Comparison of ENCODE assay signal across 10 cellular contexts in genomic region chr6:132401941-132402275, GRCh38. TPM values are rescaled to one million over a fixed set of nuclear protein-coding genes. Genes with fewer than 3 reads are reported as not detected.
DNase-seq lines count a peak whose midpoint lies in the region; ATAC-seq and TF ChIP-seq lines count a peak whose summit lies in the region.
"Had no signal": no experiment of that assay in that cellular context is flagged by ENCODE, and none has a peak within 500 bp of the region (broad histone marks: within the 10 kb centered on the region; RNA-seq: fewer than 3 reads in every experiment).

No MANE protein-coding gene starts in this region.

- H3K9me3 Mint-ChIP-seq in GM23338 (no peaks in the 10 kb centered on the region), WTC11 (no peaks in the 10 kb centered on the region)

- H3K4me3 Mint-ChIP-seq in GM23338, result peak overlapping the region; percentile 80
- H3K4me3 Mint-ChIP-seq in WTC11, result peak overlapping the region; percentile 74

- H3K9ac ChIP-seq in iPS-18a (ENCODE audit: low read length), result no peak overlapping the region

- no peaks in the 10 kb centered on the region for H3K9me2 ChIP-seq in GM23338 (ENCODE audit: insufficient read depth)

- H3K36me3 Mint-ChIP-seq in GM23338 (ENCODE audit: low read depth) (no peaks in the 10 kb centered on the region), WTC11 (no peaks in the 10 kb centered on the region)

- no peaks in the 10 kb centered on the region for H4K20me1 ChIP-seq in GM23338 (replicated peaks; ENCODE audit: insufficient read depth)

- H3K27ac ChIP-seq in GM23338 (ENCODE audit: low read depth) (no peak overlapping the region), iPS-18a (ENCODE audit: low read length) (no peak overlapping the region)

- H3K79me2 ChIP-seq in GM23338 (replicated peaks; ENCODE audit: insufficient read depth), result no peaks in the 10 kb centered on the region

- peak overlapping the region; percentile 82 for H3K4me3 ChIP-seq in GM23338
- peak overlapping the region; percentile 57 for H3K4me3 ChIP-seq in iPS-18a (ENCODE audit: low read length)
- H3K4me3 ChIP-seq in skeletal muscle cell (ENCODE audit: low read depth, low read length), result peak overlapping the region; percentile 76

- DNase-seq in GM23338 (ENCODE audit: low spot score) (peak; percentile 51), WTC11 (ENCODE audit: low spot score) (peak; percentile 28), skeletal muscle cell (ENCODE audit: low read depth) (no peak)
- no peak for DNase-seq in stimulated activated CD4-positive, alpha-beta T cell treated with anti-CD3 and anti-CD28 coated beads, Interleukin-4, amount 100 ng/mL, for 1 hour
- DNase-seq: activated CD4-positive, alpha-beta T cell treated with anti-CD3 and anti-CD28 coated beads for 48 hours; NCI-H2107 had no signal

- H3K27me3 ChIP-seq in GM23338 (ENCODE audit: insufficient read depth) (peaks cover 64% of the 10 kb centered on the region), iPS-18a (ENCODE audit: control insufficient read depth, insufficient read depth, low read length) (peaks cover 47% of the 10 kb centered on the region)

- TF ChIP-seq CTCF in GM23338 (conservative IDR thresholded peaks at IDR 0.05; ENCODE audit: low read depth in 2 of 2) (no peak), WTC11 (IDR thresholded peaks at IDR 0.05) (no peak)

- ATAC-seq in GM23338, result peak; percentile 8
- peak; percentile 16 for ATAC-seq in WTC11
- ATAC-seq in HG03565 (IDR thresholded peaks at IDR 0.05; ENCODE audit: unreplicated experiment), result no peak
- no peak for ATAC-seq in GM21381 (IDR thresholded peaks at IDR 0.05; ENCODE audit: unreplicated experiment)
- ATAC-seq in HG02938 (IDR thresholded peaks at IDR 0.05; ENCODE audit: unreplicated experiment), result no peak

- H3K4me1 ChIP-seq in GM23338 (ENCODE audit: insufficient read depth), result peaks cover 36% of the 10 kb centered on the region
- peaks cover 10% of the 10 kb centered on the region for H3K4me1 ChIP-seq in iPS-18a (ENCODE audit: control insufficient read depth, low read depth, low read length)

- H3K27me3 Mint-ChIP-seq in GM23338 (ENCODE audit: insufficient read depth, low read depth, poor library complexity) (peaks cover 22% of the 10 kb centered on the region), WTC11 (ENCODE audit: low read depth) (peaks cover 68% of the 10 kb centered on the region)

- CTCF ChIA-PET in WTC11 (lab: Charles Lee), result interaction anchor here (0.6 kb wide), 1 partner anchor 122 kb away, joined by 3 read pairs; no protein-coding TSS in a partner anchor

- H3K27ac Mint-ChIP-seq in GM23338 (no peak overlapping the region), WTC11 (no peak overlapping the region)

- no peaks in the 10 kb centered on the region for H3F3A ChIP-seq in GM23338 (replicated peaks; ENCODE audit: low read depth)

- H3K4me2 ChIP-seq in GM23338, result peak overlapping the region; percentile 91

- POLR2A ChIA-PET in WTC11 (lab: Charles Lee), result no interaction called here

- H3K4me1 Mint-ChIP-seq in GM23338 (peaks cover 29% of the 10 kb centered on the region), WTC11 (peaks cover 20% of the 10 kb centered on the region)

- H3K36me3 ChIP-seq in GM23338 (ENCODE audit: insufficient read depth) (no peaks in the 10 kb centered on the region), iPS-18a (ENCODE audit: control insufficient read depth, low read depth, low read length) (no peaks in the 10 kb centered on the region)

- peak overlapping the region; percentile 99 for H2AFZ ChIP-seq in GM23338

- H3K9me3 ChIP-seq in iPS-18a (ENCODE audit: control insufficient read depth, low read depth, low read length), result no peaks in the 10 kb centered on the region

TF ChIP-seq in GM23338, 12 proteins besides CTCF, POLR2A, EP300 and RAD21:
- no peak for TF ChIP-seq CREB1 (CRISPR knock-in tag; IDR thresholded peaks at IDR 0.05; ENCODE audit: low read depth)

TF ChIP-seq in WTC11, 78 proteins besides CTCF, POLR2A, EP300 and RAD21:
- TF ChIP-seq FOXP4 (CRISPR knock-in tag; IDR thresholded peaks at IDR 0.05), result 0 out of 2 replicates have a peak, but pooled peaks have one; percentile 9
- no peak for TF ChIP-seq ZNF425 (CRISPR knock-in tag; conservative IDR thresholded peaks at IDR 0.05)
- no peak for TF ChIP-seq ZNF263 (CRISPR knock-in tag; IDR thresholded peaks at IDR 0.05; ENCODE audit: low read depth)

RNA-seq across cellular contexts. Expression of gene MOXD1, which starts 0.6 kb away (rescaled TPM):
- total RNA-seq in GM23338 (2014; rRNA removed; shearing (Covaris generic)), result 4.3 TPM in 2 replicates
- 1.2 and 1.7 TPM in 2 replicates for polyA plus RNA-seq in GM23338 (2016; fragmentation: Nextera tagmentation; extraction: Ambion mirVana)
- total RNA-seq in WTC11 (2021), result 1.7 to 2.4 TPM (median 2.3 TPM) in 3 replicates

Comparison
In these comparisons a context has a peak if more than half of its experiments do, and no peak if none do; other contexts are left out.
1. ATAC-seq: peak in GM23338 (single experiment) and WTC11 (single experiment); none in HG03565 (single experiment), GM21381 (single experiment) and HG02938 (single experiment).
2. DNase-seq: peak in GM23338 (single experiment) and WTC11 (single experiment); none in skeletal muscle cell (single experiment) and stimulated activated CD4-positive, alpha-beta T cell treated with anti-CD3 and anti-CD28 coated beads, Interleukin-4, amount 100 ng/mL, for 1 hour (single experiment).
3. Peak in every context shown above with its lines, with median percentiles within 50 percentile points of each other: H3K4me3 ChIP-seq.